In the genomic region with DNA sequence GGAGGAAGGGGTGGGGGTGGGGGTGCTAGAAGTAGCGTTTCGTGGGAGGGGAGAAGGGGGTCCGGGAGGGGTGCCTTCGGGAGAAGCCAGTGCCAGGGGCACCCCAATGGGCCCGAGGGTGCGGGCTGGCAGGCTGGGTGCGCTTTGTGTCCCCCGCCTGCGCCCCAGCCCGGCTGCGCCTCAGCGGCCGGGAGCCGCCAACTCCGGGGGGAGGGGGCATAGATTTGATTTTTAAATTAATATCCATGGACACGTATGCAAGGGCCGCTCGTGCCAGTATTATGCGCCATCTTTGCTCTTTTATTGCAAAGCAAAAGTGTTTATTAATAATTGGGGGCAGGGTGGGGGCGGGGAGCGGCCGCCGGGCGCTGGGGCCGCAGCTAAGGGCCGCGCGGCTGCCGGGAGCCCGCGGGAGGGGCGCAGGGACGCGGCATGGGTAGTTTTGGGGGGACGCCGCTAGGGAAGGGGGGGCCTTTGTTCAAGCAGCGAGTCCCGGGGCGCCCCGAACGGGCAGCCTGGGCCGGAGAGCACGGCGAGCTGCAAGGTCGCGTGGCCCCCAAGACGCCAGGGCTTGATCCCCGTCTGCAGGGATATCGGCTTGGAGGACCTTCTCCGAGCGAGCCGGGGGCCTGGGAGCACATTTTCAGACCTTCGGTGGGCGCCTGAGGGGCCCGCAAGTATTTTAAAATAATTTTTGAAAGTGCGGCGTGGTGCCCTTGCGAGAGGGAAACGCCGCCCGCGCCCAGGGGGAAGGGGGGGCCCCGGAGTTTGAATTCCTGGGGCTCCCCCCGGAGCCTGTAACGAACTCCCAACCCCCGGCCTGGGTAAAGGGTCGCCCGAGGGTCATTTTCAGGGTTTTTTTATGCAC, we compare ENCODE assay signal across 1 cellular context.
TF ChIP-seq lines count a peak whose summit lies in the region.

No MANE protein-coding gene starts in this region.

TF ChIP-seq in K562, 482 proteins besides CTCF, POLR2A, EP300 and RAD21 (continued from another document):
- TF ChIP-seq, protein P1, sequence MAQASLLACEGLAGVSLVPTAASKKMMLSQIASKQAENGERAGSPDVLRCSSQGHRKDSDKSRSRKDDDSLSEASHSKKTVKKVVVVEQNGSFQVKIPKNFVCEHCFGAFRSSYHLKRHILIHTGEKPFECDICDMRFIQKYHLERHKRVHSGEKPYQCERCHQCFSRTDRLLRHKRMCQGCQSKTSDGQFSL (CRISPR knock-in tag; IDR thresholded peaks at IDR 0.05): 0 out of 2 replicates have a peak, but pooled peaks have one; percentile 52
- TF ChIP-seq, protein P1 (tag; IDR thresholded peaks at IDR 0.05): no peak
- TF ChIP-seq, protein P2, sequence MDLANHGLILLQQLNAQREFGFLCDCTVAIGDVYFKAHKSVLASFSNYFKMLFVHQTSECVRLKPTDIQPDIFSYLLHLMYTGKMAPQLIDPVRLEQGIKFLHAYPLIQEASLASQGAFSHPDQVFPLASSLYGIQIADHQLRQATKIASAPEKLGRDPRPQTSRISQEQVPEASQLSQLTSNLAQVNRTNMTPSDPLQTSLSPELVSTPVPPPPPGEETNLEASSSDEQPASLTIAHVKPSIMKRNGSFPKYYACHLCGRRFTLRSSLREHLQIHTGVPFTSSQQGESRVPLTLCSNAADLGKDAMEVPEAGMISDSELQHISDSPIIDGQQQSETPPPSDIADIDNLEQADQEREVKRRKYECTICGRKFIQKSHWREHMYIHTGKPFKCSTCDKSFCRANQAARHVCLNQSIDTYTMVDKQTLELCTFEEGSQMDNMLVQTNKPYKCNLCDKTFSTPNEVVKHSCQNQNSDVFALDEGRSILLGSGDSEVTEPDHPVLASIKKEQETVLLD (IDR thresholded peaks at IDR 0.05): no peak
- TF ChIP-seq NFIC (IDR thresholded peaks at IDR 0.05) (no peak), ZNF79 (CRISPR knock-in tag; IDR thresholded peaks at IDR 0.05; ENCODE audit: low read depth) (no peak), ESRRA (IDR thresholded peaks at IDR 0.05; ENCODE audit: borderline replicate concordance, low read depth) (no peak), ZFP36 (IDR thresholded peaks at IDR 0.05; ENCODE audit: low read depth, low read length, partially characterized antibody) (no peak), ZFX (CRISPR knock-in tag; IDR thresholded peaks at IDR 0.05) (peak; percentile 42), SMAD2 (IDR thresholded peaks at IDR 0.05; ENCODE audit: low read depth, low read length) (no peak), POLR2G (IDR thresholded peaks at IDR 0.05; ENCODE audit: low read depth, low read length) (peak; percentile 47; the same call in 1 of the 2 replicates), ZNF589 (CRISPR knock-in tag; IDR thresholded peaks at IDR 0.05; ENCODE audit: low read depth) (no peak), CHD2 (IDR thresholded peaks at IDR 0.05; ENCODE audit: low read depth, low read length) (no peak), XRCC5 (IDR thresholded peaks at IDR 0.05; ENCODE audit: low read depth, low read length) (no peak), FOXA1 (IDR thresholded peaks at IDR 0.05; ENCODE audit: borderline replicate concordance) (no peak), ZNF584 (CRISPR knock-in tag; IDR thresholded peaks at IDR 0.05; ENCODE audit: low read depth) (no peak), PHF8 (IDR thresholded peaks at IDR 0.05; ENCODE audit: borderline replicate concordance, low read length) (0 out of 2 replicates have a peak, but pooled peaks have one; percentile 1), RBFOX2 (IDR thresholded peaks at IDR 0.05; ENCODE audit: low read depth, low read length) (peak; percentile 44; the same call in 1 of the 2 replicates), ZNF280B (CRISPR knock-in tag; IDR thresholded peaks at IDR 0.05) (no peak)
TF ChIP-seq in K562: peak in this region for 5.
